7 cellular contexts compared by ENCODE assay signal in genomic region chr2:117644403-117644802, GRCh38.
"Had no signal": no experiment of that assay in that cellular context is flagged by ENCODE, and none has a peak within 500 bp of the region (broad histone marks: within the 10 kb centered on the region; RNA-seq: fewer than 3 reads in every experiment).

No MANE protein-coding gene starts in this region.

- FAIRE-seq: HepG2, HTR-8/SVneo, K562 had no signal

- ATAC-seq: HepG2, K562 had no signal

- H3K4me3 ChIP-seq: K562 had no signal

- H3K27ac ChIP-seq: HL-60 had no signal

- DNase-seq: IMR-90, KBM-7, KG1 had no signal
